In the genomic region with DNA sequence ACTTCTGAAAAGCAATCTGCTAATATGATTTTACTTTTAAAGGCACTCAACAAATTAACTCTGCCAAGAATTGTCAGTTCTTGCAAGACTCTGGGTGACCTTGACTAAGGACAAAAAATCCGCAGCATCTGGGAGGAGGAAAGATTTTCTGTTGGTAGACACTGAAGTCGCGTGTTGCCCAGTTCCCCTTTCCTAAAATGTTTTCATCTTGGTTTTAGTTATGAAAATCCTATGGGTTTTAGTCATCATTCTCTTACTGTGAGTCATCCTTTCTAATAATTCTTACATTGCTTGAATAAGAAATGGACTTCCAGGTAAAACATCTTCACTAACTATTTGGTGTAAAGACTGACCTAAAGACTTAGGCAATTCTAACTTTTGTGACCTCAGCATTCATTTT, we compare ENCODE assay signal across 10 cellular contexts. TPM values are rescaled to one million over a fixed set of nuclear protein-coding genes. Genes with fewer than 3 reads are reported as not detected.
A peak's percentile ranks its signal among the peaks of the same experiment; 100 is the strongest.
DNase-seq lines count a peak whose midpoint lies in the region; ATAC-seq and TF ChIP-seq lines count a peak whose summit lies in the region.
"Had no signal": no experiment of that assay in that cellular context is flagged by ENCODE, and none has a peak within 500 bp of the region (broad histone marks: within the 10 kb centered on the region; RNA-seq: fewer than 3 reads in every experiment).

No MANE protein-coding gene starts in this region.

- ATAC-seq in HG02642 (IDR thresholded peaks at IDR 0.05; ENCODE audit: poor library complexity, unreplicated experiment) = peak; percentile 41
- no peak for ATAC-seq in GM19397 (IDR thresholded peaks at IDR 0.05; ENCODE audit: unreplicated experiment)

- H3K4me1 Mint-ChIP-seq in activated T-helper 2 cell treated with anti-CD3 and anti-CD28 coated beads, Interferon-gamma antibody, Interleukin-2, Interleukin-4, amounts not matched to agents 10 μg/mL and 5 μg/mL and 100 μg/mL, durations not matched to agents 14 hours and 24 hours and 36 hours (ENCODE audit: low read depth) = peaks cover 18% of the 10 kb centered on the region

- H3K4me3 Mint-ChIP-seq in activated T-helper 2 cell treated with anti-CD3 and anti-CD28 coated beads, Interferon-gamma antibody, Interleukin-2, Interleukin-4, amounts not matched to agents 10 μg/mL and 5 μg/mL and 100 μg/mL, durations not matched to agents 14 hours and 24 hours and 36 hours (ENCODE audit: low read depth) = no peak overlapping the region

- peaks cover 8% of the 10 kb centered on the region for H3K27me3 Mint-ChIP-seq in activated T-helper 2 cell treated with anti-CD3 and anti-CD28 coated beads, Interferon-gamma antibody, Interleukin-2, Interleukin-4, amounts not matched to agents 10 μg/mL and 5 μg/mL and 100 μg/mL, durations not matched to agents 14 hours and 24 hours and 36 hours (ENCODE audit: low read depth)

- no peaks in the 10 kb centered on the region for H3K79me2 ChIP-seq in OCI-LY3 (ENCODE audit: low read length)

- peak overlapping the region; percentile 53 for H3K4me2 ChIP-seq in OCI-LY3 (ENCODE audit: low read length)

- H3K4me3 ChIP-seq in OCI-LY3 (ENCODE audit: low read length) = peak overlapping the region; percentile 11
- H3K4me3 ChIP-seq in fibroblast of pulmonary artery (replicated peaks; ENCODE audit: low read depth, low read length) = no peak overlapping the region
- H3K4me3 ChIP-seq in coronary artery = no peak overlapping the region

- TF ChIP-seq CTCF in OCI-LY3 (IDR thresholded peaks at IDR 0.05; ENCODE audit: low read depth, low read length) = no peak
- no peak for TF ChIP-seq CTCF in fibroblast of pulmonary artery (IDR thresholded peaks at IDR 0.05; ENCODE audit: low read length, missing control alignments)
- TF ChIP-seq CTCF in coronary artery (IDR thresholded peaks at IDR 0.05) = no peak

- no peak overlapping the region for H2AFZ ChIP-seq in OCI-LY3 (ENCODE audit: low read depth, low read length)

- no peak overlapping the region for H3K27ac ChIP-seq in OCI-LY3 (ENCODE audit: low read length)
- no peak overlapping the region for H3K27ac ChIP-seq in coronary artery

- peak; percentile 68 for DNase-seq in GM03348 (ENCODE audit: low spot score)
- DNase-seq in fibroblast of pulmonary artery (ENCODE audit: low read depth) = peak; percentile 63
- no peak for DNase-seq in coronary artery (ENCODE audit: low spot score)
- DNase-seq in NCI-H2081 (lab: John Stamatoyannopoulos, UW) = no peak
- no peak for DNase-seq in activated T-helper 2 cell treated with anti-CD3 and anti-CD28 coated beads, Interferon-gamma antibody, Interleukin-2, Interleukin-4, amounts not matched to agents 10 μg/mL and 5 μg/mL and 100 μg/mL, durations not matched to agents 14 hours and 24 hours and 36 hours (ENCODE audit: low spot score)
- DNase-seq: Calu3 had no signal

- peaks cover 69% of the 10 kb centered on the region for H3K4me1 ChIP-seq in OCI-LY3 (ENCODE audit: low read length)

- H3K9ac ChIP-seq in OCI-LY3 (ENCODE audit: low read length) = no peak overlapping the region

- H3K36me3 ChIP-seq in OCI-LY3 (replicated peaks; ENCODE audit: low read depth, low read length) = no peaks in the 10 kb centered on the region

- H4K20me1 ChIP-seq in OCI-LY3 (ENCODE audit: insufficient read depth, low read length) = peaks cover 20% of the 10 kb centered on the region

- intact Hi-C loops in activated T-helper 2 cell treated with anti-CD3 and anti-CD28 coated beads, Interferon-gamma antibody, Interleukin-2, Interleukin-4, amounts not matched to agents 10 μg/mL and 5 μg/mL and 100 μg/mL, durations not matched to agents 14 hours and 24 hours and 36 hours (cut with micrococcal nuclease) = loop anchor here (10.0 kb wide), 1 partner anchor 50 kb away; the partner anchor contains the start of gene FAM234B

- H3K9me3 ChIP-seq in OCI-LY3 (ENCODE audit: insufficient read depth, low read length) = no peaks in the 10 kb centered on the region

- H3K36me3 Mint-ChIP-seq in activated T-helper 2 cell treated with anti-CD3 and anti-CD28 coated beads, Interferon-gamma antibody, Interleukin-2, Interleukin-4, amounts not matched to agents 10 μg/mL and 5 μg/mL and 100 μg/mL, durations not matched to agents 14 hours and 24 hours and 36 hours (ENCODE audit: low read depth) = no peaks in the 10 kb centered on the region

- H3K9me3 Mint-ChIP-seq in activated T-helper 2 cell treated with anti-CD3 and anti-CD28 coated beads, Interferon-gamma antibody, Interleukin-2, Interleukin-4, amounts not matched to agents 10 μg/mL and 5 μg/mL and 100 μg/mL, durations not matched to agents 14 hours and 24 hours and 36 hours = no peaks in the 10 kb centered on the region

- peaks cover 61% of the 10 kb centered on the region for H3K27me3 ChIP-seq in OCI-LY3 (ENCODE audit: low read depth, low read length)

- H3K27ac Mint-ChIP-seq in activated T-helper 2 cell treated with anti-CD3 and anti-CD28 coated beads, Interferon-gamma antibody, Interleukin-2, Interleukin-4, amounts not matched to agents 10 μg/mL and 5 μg/mL and 100 μg/mL, durations not matched to agents 14 hours and 24 hours and 36 hours = no peak overlapping the region

RNA-seq across cellular contexts. Expression of gene GSG1, which starts 9.1 kb away (rescaled TPM):
- not detected in 2 replicates for total RNA-seq in activated T-helper 2 cell treated with anti-CD3 and anti-CD28 coated beads, Interferon-gamma antibody, Interleukin-2, Interleukin-4, amounts not matched to agents 10 μg/mL and 5 μg/mL and 100 μg/mL, durations not matched to agents 14 hours and 24 hours and 36 hours
- total RNA-seq: Calu3, cerebellum had no signal

RNA-seq across cellular contexts. Expression of gene FAM234B, which starts 50.2 kb away (rescaled TPM):
- 5.7 and 6.8 TPM in 2 replicates for total RNA-seq in activated T-helper 2 cell treated with anti-CD3 and anti-CD28 coated beads, Interferon-gamma antibody, Interleukin-2, Interleukin-4, amounts not matched to agents 10 μg/mL and 5 μg/mL and 100 μg/mL, durations not matched to agents 14 hours and 24 hours and 36 hours

Comparison
In these comparisons a context has a peak if more than half of its experiments do, and no peak if none do; other contexts are left out.
1. DNase-seq: peak in GM03348 (single experiment) and fibroblast of pulmonary artery (single experiment); none in coronary artery (single experiment), NCI-H2081 (0 of 2) and activated T-helper 2 cell treated with anti-CD3 and anti-CD28 coated beads, Interferon-gamma antibody, Interleukin-2, Interleukin-4, amounts not matched to agents 10 μg/mL and 5 μg/mL and 100 μg/mL, durations not matched to agents 14 hours and 24 hours and 36 hours (single experiment).